In genomic region chr1:178847919-178848318, GRCh38 we compare ENCODE assay signal across 13 cellular contexts. TPM values are rescaled to one million over a fixed set of nuclear protein-coding genes. Genes with fewer than 3 reads are reported as not detected.
"Had no signal": no experiment of that assay in that cellular context is flagged by ENCODE, and none has a peak within 500 bp of the region (broad histone marks: within the 10 kb centered on the region; RNA-seq: fewer than 3 reads in every experiment).

No MANE protein-coding gene starts in this region.

RNA-seq across cellular contexts. Expression of gene ANGPTL1, which starts 23.0 kb away (rescaled TPM):
- total RNA-seq: activated CD4-positive, alpha-beta memory T cell treated with anti-CD3 and anti-CD28 coated beads for 36 hours; activated CD4-positive, alpha-beta T cell treated with anti-CD3 and anti-CD28 coated beads, Interleukin-2, amount 10 ng/mL, durations not matched to agents 24 days and 14 days; activated CD8-positive, alpha-beta memory T cell treated with anti-CD3 and anti-CD28 coated beads for 36 hours; activated CD8-positive, alpha-beta T cell treated with anti-CD3 and anti-CD28 coated beads for 36 hours; activated naive CD4-positive, alpha-beta T cell treated with anti-CD3 and anti-CD28 coated beads for 36 hours; activated naive CD4-positive, alpha-beta T cell treated with anti-CD3 and anti-CD28 coated beads, Interleukin-2, amount 50 U/mL, for 72 hours; activated naive CD8-positive, alpha-beta T cell treated with anti-CD3 and anti-CD28 coated beads for 36 hours; activated T-cell treated with anti-CD3 and anti-CD28 coated beads, Interleukin-2, amount 50 U/mL, for 4 hours; activated T-cell treated with anti-CD3 and anti-CD28 coated beads, Interleukin-2, amount 50 U/mL, for 72 hours; activated T-helper 1 cell treated with anti-CD3 and anti-CD28 coated beads, Interleukin-12 subunit alpha, Interleukin-12 subunit beta, Interleukin-2, Interleukin-4 antibody, amounts not matched to agents 30 ng/mL and 10 ng/mL and 1 ng/mL, durations not matched to agents 14 hours and 24 hours and 36 hours; activated T-helper 17 cell treated with anti-CD3 and anti-CD28 coated beads, Interleukin-2, amount 50 U/mL, for 72 hours; bronchial epithelial cell; cardiac muscle cell had no signal
- polyA plus RNA-seq: cardiac muscle cell had no signal
